Comparison of ENCODE assay signal across 8 cellular contexts in genomic region chr12:50925342-50925651, GRCh38. TPM values are rescaled to one million over a fixed set of nuclear protein-coding genes. Genes with fewer than 3 reads are reported as not detected.
DNase-seq lines count a peak whose midpoint lies in the region; ATAC-seq and TF ChIP-seq lines count a peak whose summit lies in the region.

No MANE protein-coding gene starts in this region.

- H3K27me3 Mint-ChIP-seq in H9 (ENCODE audit: low read depth), result no peaks in the 10 kb centered on the region

- H2BK120ac ChIP-seq in H9 (ENCODE audit: low read depth, low read length, poor library complexity, severe bottlenecking), result no peak overlapping the region

- H3K27ac Mint-ChIP-seq in H9, result peak overlapping the region; percentile 1 to 77 (median 30); a peak in 4 of 7 replicates

- H3K36me3 ChIP-seq in ACC112 (ENCODE audit: insufficient read depth, low read length) (no peaks in the 10 kb centered on the region), kidney epithelial cell (ENCODE audit: control insufficient read depth, insufficient read depth, low read length) (no peaks in the 10 kb centered on the region), stomach smooth muscle (ENCODE audit: control insufficient read depth in 2 of 2, insufficient read depth in 2 of 2, low read length in 2 of 2) (peaks cover 0 to 6% of the 10 kb centered on the region in 2 donors)

- peak overlapping the region; percentile 92 for H3K4me3 ChIP-seq in ACC112 (ENCODE audit: low read depth, low read length)
- peak overlapping the region; percentile 62 for H3K4me3 ChIP-seq in astrocyte of the cerebellum (ENCODE audit: low read depth, low read length)
- peak overlapping the region; percentile 36 for H3K4me3 ChIP-seq in kidney epithelial cell (ENCODE audit: low read depth, low read length)
- H3K4me3 ChIP-seq in stomach smooth muscle (ENCODE audit: low read length in 2 of 2), result peak overlapping the region; percentile 89 to 97

- WGBS in H9 (ENCODE audit: extremely low coverage, insufficient read length, low lambda C conversion rate), result no CpG with 5 or more reads among the region's 7 CpGs

- no peak overlapping the region for H2BK20ac ChIP-seq in H9 (ENCODE audit: low read depth, low read length, poor library complexity, severe bottlenecking)

- peak overlapping the region; percentile 71 to 93 for H3K4me3 Mint-ChIP-seq in H9

- H3K56ac ChIP-seq in H9 (ENCODE audit: insufficient read length, low read depth, low read length), result no peak overlapping the region

- H3K4me2 ChIP-seq in H9 (ENCODE audit: insufficient read depth, insufficient read length, low read length), result peak overlapping the region; percentile 85

- no peak overlapping the region for H3K4ac ChIP-seq in H9 (ENCODE audit: low read depth, low read length)

- no peak overlapping the region for H2AFZ ChIP-seq in ACC112 (ENCODE audit: low read length, unreplicated experiment)
- no peak overlapping the region for H2AFZ ChIP-seq in H9 (ENCODE audit: low read length)

- H3K9me3 Mint-ChIP-seq in H9, result no peaks in the 10 kb centered on the region

- DNase-seq in H9 (peak; percentile 59), astrocyte of the cerebellum (ENCODE audit: low read depth) (no peak), kidney epithelial cell (ENCODE audit: low read depth) (no peak), NCI-H524 treated with DMSO at 0.1 percent for 48 hours (lab: John Stamatoyannopoulos, UW) (no peak), NCI-H1694 (lab: John Stamatoyannopoulos, UW) (no peak)

- no peak overlapping the region for H4K91ac ChIP-seq in H9 (ENCODE audit: insufficient read length, low read depth, low read length)

- H3K23me2 ChIP-seq in H9 (ENCODE audit: insufficient read length, low read depth, low read length, poor library complexity, severe bottlenecking), result peaks cover 6% of the 10 kb centered on the region

- no peak overlapping the region for H3K14ac ChIP-seq in H9 (ENCODE audit: insufficient read depth, low read length)

- no peak overlapping the region for H3K18ac ChIP-seq in H9 (ENCODE audit: insufficient read length, low read depth, low read length)

- H3K27ac ChIP-seq in ACC112 (ENCODE audit: low read depth, low read length) (no peak overlapping the region), H9 (ENCODE audit: insufficient read length, low read depth, low read length) (peak overlapping the region; percentile 44), stomach smooth muscle (ENCODE audit: low read length) (peak overlapping the region; percentile 79)

- H3T11ph ChIP-seq in H9 (ENCODE audit: low read length), result no peak overlapping the region

- H3K9ac ChIP-seq in H9 (ENCODE audit: extremely low read depth, insufficient read length, low read length) (no peak overlapping the region), stomach smooth muscle (ENCODE audit: low read length in 2 of 2) (peak overlapping the region; percentile 72 to 78)

- H3K79me2 ChIP-seq in ACC112 (ENCODE audit: control insufficient read depth, insufficient read depth, low read length, unreplicated experiment), result peaks cover 19% of the 10 kb centered on the region
- no peaks in the 10 kb centered on the region; the same call in 1 of the 2 replicates for H3K79me2 ChIP-seq in H9 (ENCODE audit: insufficient read depth, low read length)

- in situ Hi-C loops in astrocyte of the cerebellum (cut with HindIII; ENCODE audit: low sequenced_read_pairs), result no loop called here

- H3K27me3 ChIP-seq in ACC112 (ENCODE audit: insufficient read depth, low read length) (no peaks in the 10 kb centered on the region), H9 (ENCODE audit: insufficient read depth, low read length) (no peaks in the 10 kb centered on the region), kidney epithelial cell (ENCODE audit: control insufficient read depth, insufficient read depth, low read length) (no peaks in the 10 kb centered on the region), stomach smooth muscle (ENCODE audit: control insufficient read depth in 1 of 2, insufficient read depth in 2 of 2, low read length in 2 of 2) (no peaks in the 10 kb centered on the region)

- no peak overlapping the region for H2AK5ac ChIP-seq in H9 (ENCODE audit: insufficient read length, low read length)

- no peak overlapping the region for H4K5ac ChIP-seq in H9 (ENCODE audit: insufficient read length, low read depth, low read length)

- no peak overlapping the region for H2BK15ac ChIP-seq in H9 (ENCODE audit: low read depth, low read length)

- H3K4me1 ChIP-seq in ACC112 (ENCODE audit: control insufficient read depth, insufficient read depth, low read length, unreplicated experiment) (peaks cover 33% of the 10 kb centered on the region), H9 (ENCODE audit: insufficient read depth, low read length) (no peaks in the 10 kb centered on the region; the same call in 1 of the 2 replicates), stomach smooth muscle (ENCODE audit: control insufficient read depth, insufficient read depth, low read length) (peaks cover 22% of the 10 kb centered on the region)

- H3K79me1 ChIP-seq in H9 (ENCODE audit: insufficient read depth, low read depth, low read length, poor library complexity, severe bottlenecking), result no peaks in the 10 kb centered on the region

- H3K9me3 ChIP-seq in H9 (ENCODE audit: control insufficient read depth, low read depth, low read length) (no peaks in the 10 kb centered on the region), stomach smooth muscle (ENCODE audit: control insufficient read depth in 2 of 2, low read length in 2 of 2) (no peaks in the 10 kb centered on the region)

- TF ChIP-seq CTCF in H9 (conservative IDR thresholded peaks at IDR 0.05), result no peak
- no peak for TF ChIP-seq CTCF in astrocyte of the cerebellum (IDR thresholded peaks at IDR 0.05; ENCODE audit: low read depth, low read length, missing control alignments)
- TF ChIP-seq CTCF in kidney epithelial cell (IDR thresholded peaks at IDR 0.05; ENCODE audit: insufficient read depth, low read length, poor library complexity, severe bottlenecking), result no peak

- H4K8ac ChIP-seq in H9 (replicated peaks; ENCODE audit: insufficient read length, low read depth, low read length), result no peak overlapping the region

- H4K20me1 ChIP-seq in H9 (ENCODE audit: control insufficient read depth, insufficient read depth, insufficient read length), result no peaks in the 10 kb centered on the region

- ATAC-seq in HG02840 (IDR thresholded peaks at IDR 0.05; ENCODE audit: low FRiP score, unreplicated experiment), result no peak

- no peak overlapping the region for H3K23ac ChIP-seq in H9 (ENCODE audit: insufficient read length, low read depth, low read length)

- peaks cover 0 to 6% (median 3%) of the 10 kb centered on the region in 3 experiments; a peak in 3 of 7 replicates for H3K36me3 Mint-ChIP-seq in H9 (ENCODE audit: insufficient read depth in 1 of 3, low read depth in 3 of 3)

- H3K4me1 Mint-ChIP-seq in H9, result peaks cover 44 to 68% of the 10 kb centered on the region in 2 experiments

- H2BK5ac ChIP-seq in H9 (ENCODE audit: insufficient read length, low read length), result no peak overlapping the region

- no peak overlapping the region for H2BK12ac ChIP-seq in H9 (ENCODE audit: insufficient read length, low read depth, low read length)

RNA-seq across cellular contexts. Expression of gene HIGD1C, which starts 27.0 kb away (rescaled TPM):
- not detected in 2 replicates for total RNA-seq in H9 (2021)
- total RNA-seq in kidney epithelial cell, result not detected in 2 replicates

Comparison
In these comparisons a context has a peak if more than half of its experiments do, and no peak if none do; other contexts are left out.
1. H3K4me3 ChIP-seq: peak in every context shown above with its lines; median percentile 93 in stomach smooth muscle; 92 in ACC112; 62 in astrocyte of the cerebellum; 36 in kidney epithelial cell.